10 cellular contexts compared by ENCODE assay signal in genomic region chr1:46401514-46401913, GRCh38. TPM values are rescaled to one million over a fixed set of nuclear protein-coding genes. Genes with fewer than 3 reads are reported as not detected.
DNase-seq lines count a peak whose midpoint lies in the region; ATAC-seq, FAIRE-seq and TF ChIP-seq lines count a peak whose summit lies in the region.
"Had no signal": no experiment of that assay in that cellular context is flagged by ENCODE, and none has a peak within 500 bp of the region (broad histone marks: within the 10 kb centered on the region; RNA-seq: fewer than 3 reads in every experiment).

No MANE protein-coding gene starts in this region.

- H3K36me3 ChIP-seq in BLaER1 treated with 17β-estradiol and CSF1 and Interleukin-3, amounts not matched to agents 10 nM and 100 nM: peaks cover 0 to 26% (median 5%) of the 10 kb centered on the region in 11 experiments; a peak in 7 of 22 replicates
- H3K36me3 ChIP-seq: SJSA1 had no signal

- peaks cover 0 to 20% (median 0%) of the 10 kb centered on the region in 11 experiments; a peak in 3 of 22 replicates for H4K20me1 ChIP-seq in BLaER1 treated with 17β-estradiol and CSF1 and Interleukin-3, amounts not matched to agents 10 nM and 100 nM

- H3K27ac Mint-ChIP-seq in activated CD8-positive, alpha-beta memory T cell treated with anti-CD3 and anti-CD28 coated beads, Interleukin-2, amount 10 ng/mL, durations not matched to agents 7 days and 5 days: no peak overlapping the region

- DNase-seq in RWPE1 (ENCODE audit: low spot score): no peak
- peak; percentile 51 for DNase-seq in fibroblast of mammary gland (ENCODE audit: low read depth)
- DNase-seq in renal cortical epithelial cell (ENCODE audit: low read depth): peak; percentile 33
- no peak for DNase-seq in frontal cortex (ENCODE audit: low spot score in 2 of 2)
- DNase-seq in HTR-8/SVneo (ENCODE audit: insufficient read length, low spot score): no peak
- DNase-seq in activated CD8-positive, alpha-beta memory T cell treated with anti-CD3 and anti-CD28 coated beads, Interleukin-2, amount 10 ng/mL, durations not matched to agents 7 days and 5 days: no peak

- CTCF ChIA-PET in RWPE1 (lab: Yijun Ruan, JAX): interaction anchor here (0.6 kb wide), 1 partner anchor 15 kb away, joined by 6 read pairs; no protein-coding TSS in a partner anchor
- CTCF ChIA-PET in activated CD8-positive, alpha-beta memory T cell treated with anti-CD3 and anti-CD28 coated beads, Interleukin-2, amount 10 ng/mL, durations not matched to agents 7 days and 5 days (lab: Charles Lee): interaction anchor here (1.1 kb wide), 1 partner anchor 132 kb away, joined by 4 read pairs; no protein-coding TSS in a partner anchor

- peak overlapping the region; percentile 29 to 84 (median 65) for H3K4me2 ChIP-seq in BLaER1 treated with 17β-estradiol and CSF1 and Interleukin-3, amounts not matched to agents 10 nM and 100 nM

- peaks cover 0 to 7% (median 0%) of the 10 kb centered on the region in 11 experiments; a peak in 1 of 22 replicates for H3K27me3 ChIP-seq in BLaER1 treated with 17β-estradiol and CSF1 and Interleukin-3, amounts not matched to agents 10 nM and 100 nM
- H3K27me3 ChIP-seq: SJSA1 had no signal

- H3K4me3 ChIP-seq in BLaER1 treated with 17β-estradiol and CSF1 and Interleukin-3, amounts not matched to agents 10 nM and 100 nM: no peak overlapping the region
- no peak overlapping the region for H3K4me3 ChIP-seq in fibroblast of mammary gland (ENCODE audit: control insufficient read depth, low read depth, low read length)
- H3K4me3 ChIP-seq: SJSA1 had no signal

- H3K9ac ChIP-seq in BLaER1 treated with 17β-estradiol and CSF1 and Interleukin-3, amounts not matched to agents 10 nM and 100 nM: peak overlapping the region in 3 of 11 experiments; percentile 7 to 40 (median 29); a peak in 3 of 22 replicates

- H3K9me3 ChIP-seq in BLaER1 treated with 17β-estradiol and CSF1 and Interleukin-3, amounts not matched to agents 10 nM and 100 nM (replicated peaks in 1 of 11): no peaks in the 10 kb centered on the region
- H3K9me3 ChIP-seq: SJSA1 had no signal

- H3K4me3 Mint-ChIP-seq in activated CD8-positive, alpha-beta memory T cell treated with anti-CD3 and anti-CD28 coated beads, Interleukin-2, amount 10 ng/mL, durations not matched to agents 7 days and 5 days: no peak overlapping the region

- POLR2A ChIA-PET in RWPE1 (lab: Yijun Ruan, JAX; ENCODE audit: low non-redundant PET): no interaction called here

- H3K27me3 Mint-ChIP-seq in activated CD8-positive, alpha-beta memory T cell treated with anti-CD3 and anti-CD28 coated beads, Interleukin-2, amount 10 ng/mL, durations not matched to agents 7 days and 5 days: peaks cover under 1% of the 10 kb centered on the region

- no peaks in the 10 kb centered on the region for H3K4me1 Mint-ChIP-seq in activated CD8-positive, alpha-beta memory T cell treated with anti-CD3 and anti-CD28 coated beads, Interleukin-2, amount 10 ng/mL, durations not matched to agents 7 days and 5 days

- H3K27ac ChIP-seq in BLaER1 treated with 17β-estradiol and CSF1 and Interleukin-3, amounts not matched to agents 10 nM and 100 nM: peak overlapping the region in 7 of 11 experiments; percentile 0 to 51 (median 6); a peak in 5 of 22 replicates
- H3K27ac ChIP-seq in RWPE1: peak overlapping the region; percentile 72
- H3K27ac ChIP-seq: SJSA1 had no signal

- ATAC-seq in SK-N-SH treated with all-trans-retinoic acid at 6 μM for 48 hours: no peak
- ATAC-seq in activated CD8-positive, alpha-beta memory T cell treated with anti-CD3 and anti-CD28 coated beads, Interleukin-2, amount 10 ng/mL, durations not matched to agents 7 days and 5 days: no peak

- FAIRE-seq in frontal cortex (lab: Jason Lieb, UNC) (no peak), HTR-8/SVneo (lab: Jason Lieb, UNC) (no peak)

- no peaks in the 10 kb centered on the region for H3K9me3 Mint-ChIP-seq in activated CD8-positive, alpha-beta memory T cell treated with anti-CD3 and anti-CD28 coated beads, Interleukin-2, amount 10 ng/mL, durations not matched to agents 7 days and 5 days (ENCODE audit: low read depth)

- TF ChIP-seq CTCF in RWPE1 (conservative IDR thresholded peaks at IDR 0.05; ENCODE audit: low read depth) (no peak), fibroblast of mammary gland (conservative IDR thresholded peaks at IDR 0.05; ENCODE audit: control insufficient read depth, insufficient read depth, low read depth, low read length) (no peak)

- H3K36me3 Mint-ChIP-seq in activated CD8-positive, alpha-beta memory T cell treated with anti-CD3 and anti-CD28 coated beads, Interleukin-2, amount 10 ng/mL, durations not matched to agents 7 days and 5 days: no peaks in the 10 kb centered on the region

- peaks cover 47 to 80% (median 67%) of the 10 kb centered on the region in 10 experiments for H3K4me1 ChIP-seq in BLaER1 treated with 17β-estradiol and CSF1 and Interleukin-3, amounts not matched to agents 10 nM and 100 nM

TF ChIP-seq in SK-N-SH treated with all-trans-retinoic acid at 6 μM for 48 hours, 23 proteins besides CTCF, POLR2A, EP300 and RAD21 (continues in another document):
- TF ChIP-seq RARB (CRISPR knock-in tag; IDR thresholded peaks at IDR 0.05) (no peak), TSHZ2 (CRISPR knock-in tag; IDR thresholded peaks at IDR 0.05) (no peak), PPARA (CRISPR knock-in tag; IDR thresholded peaks at IDR 0.05; ENCODE audit: borderline replicate concordance) (no peak), BACH2 (CRISPR knock-in tag; IDR thresholded peaks at IDR 0.05; ENCODE audit: borderline replicate concordance) (no peak), ESRRG (CRISPR knock-in tag; IDR thresholded peaks at IDR 0.05) (no peak), GLIS3 (CRISPR knock-in tag; IDR thresholded peaks at IDR 0.05) (no peak), ISL1 (CRISPR knock-in tag; IDR thresholded peaks at IDR 0.05) (no peak), ZNF70 (CRISPR knock-in tag; IDR thresholded peaks at IDR 0.05) (no peak), ZNF565 (CRISPR knock-in tag; conservative IDR thresholded peaks at IDR 0.05; ENCODE audit: low read depth) (no peak), CSRNP3 (CRISPR knock-in tag; IDR thresholded peaks at IDR 0.05) (no peak), ARNTL (CRISPR knock-in tag; IDR thresholded peaks at IDR 0.05; ENCODE audit: borderline replicate concordance, low read depth) (no peak), TCF4 (CRISPR knock-in tag; IDR thresholded peaks at IDR 0.05; ENCODE audit: borderline replicate concordance) (no peak), CREB5 (CRISPR knock-in tag; IDR thresholded peaks at IDR 0.05; ENCODE audit: low read depth) (no peak), ZFP3 (CRISPR knock-in tag; IDR thresholded peaks at IDR 0.05) (no peak)

RNA-seq across cellular contexts. Expression of gene FAAH, which starts 7.4 kb away (rescaled TPM):
- total RNA-seq in renal cortical epithelial cell: 10.8 and 16.1 TPM in 2 replicates
- 19.6 TPM for total RNA-seq in frontal cortex
- 1 to 10 TPM; 3.1 to 3.9 TPM for total RNA-seq in activated CD8-positive, alpha-beta memory T cell treated with anti-CD3 and anti-CD28 coated beads, Interleukin-2, amount 10 ng/mL, durations not matched to agents 7 days and 5 days
- total RNA-seq: myocyte had no signal

Comparison
In these comparisons a context has a peak if more than half of its experiments do, and no peak if none do; other contexts are left out.
1. DNase-seq: peak in fibroblast of mammary gland (single experiment) and renal cortical epithelial cell (single experiment); none in RWPE1 (single experiment), frontal cortex (0 of 2), HTR-8/SVneo (single experiment) and activated CD8-positive, alpha-beta memory T cell treated with anti-CD3 and anti-CD28 coated beads, Interleukin-2, amount 10 ng/mL, durations not matched to agents 7 days and 5 days (single experiment).